19 cellular contexts compared by ENCODE assay signal in the genomic region with DNA sequence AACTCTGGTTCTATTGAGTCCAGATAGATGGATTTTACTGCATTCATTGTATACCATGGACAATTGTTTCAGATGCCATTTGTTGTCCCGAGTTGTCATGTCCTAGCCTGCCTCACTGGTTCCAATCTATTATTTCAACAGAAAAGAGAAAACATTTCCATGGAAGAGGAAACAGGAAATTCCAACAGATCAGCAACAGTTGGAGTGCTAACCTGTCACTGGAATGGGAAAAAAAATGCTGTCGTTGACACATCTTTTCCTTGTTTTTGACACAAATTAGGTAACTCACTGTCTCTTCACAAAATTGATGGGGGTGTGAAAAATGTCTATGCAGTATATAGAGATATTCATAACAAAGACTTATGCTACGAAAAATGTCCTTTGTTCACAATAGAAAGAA.
A peak's percentile ranks its signal among the peaks of the same experiment; 100 is the strongest.
DNase-seq lines count a peak whose midpoint lies in the region; ATAC-seq, FAIRE-seq and TF ChIP-seq lines count a peak whose summit lies in the region.
"Had no signal": no experiment of that assay in that cellular context is flagged by ENCODE, and none has a peak within 500 bp of the region (broad histone marks: within the 10 kb centered on the region; RNA-seq: fewer than 3 reads in every experiment).

No MANE protein-coding gene starts in this region.

- peaks cover 64% of the 10 kb centered on the region for H3K4me1 Mint-ChIP-seq in osteocyte (ENCODE audit: unreplicated experiment)
- H3K4me1 Mint-ChIP-seq in glutamatergic neuron (ENCODE audit: low read depth, unreplicated experiment) = no peaks in the 10 kb centered on the region

- H3K27ac Mint-ChIP-seq in osteocyte (ENCODE audit: unreplicated experiment) (peak overlapping the region; percentile 29), glutamatergic neuron (ENCODE audit: unreplicated experiment) (no peak overlapping the region)
- H3K27ac Mint-ChIP-seq: CD8-positive, alpha-beta T cell had no signal

- no peak overlapping the region for H3K4me3 ChIP-seq in epithelial cell of esophagus (ENCODE audit: low read length)
- H3K4me3 ChIP-seq: BLaER1 treated with 17β-estradiol and CSF1 and Interleukin-3, amounts not matched to agents 10 nM and 100 nM; HAP-1 had no signal

- DNase-seq in H54 (ENCODE audit: insufficient read length, low spot score) (no peak), dermis blood vessel endothelial cell (peak; percentile 60), epithelial cell of esophagus (ENCODE audit: low read depth) (peak; percentile 21), osteocyte (ENCODE audit: extremely low spot score, unreplicated experiment) (no peak), glutamatergic neuron (no peak), D341Med (ENCODE audit: low spot score) (no peak)
- DNase-seq: 8988T; CD8-positive, alpha-beta T cell; COR-L47 had no signal

- no peak for ATAC-seq in HG03025 (IDR thresholded peaks at IDR 0.05; ENCODE audit: low FRiP score, unreplicated experiment)
- no peak for ATAC-seq in GM21360 (IDR thresholded peaks at IDR 0.05; ENCODE audit: unreplicated experiment)
- ATAC-seq: CD8-positive, alpha-beta T cell had no signal

- FAIRE-seq in H54 (lab: Jason Lieb, UNC) = peak; percentile 38
- FAIRE-seq: D721Med, G401.6, GM12892, GM18507, H1, HTR-8/SVneo had no signal

- H3K4me3 Mint-ChIP-seq in osteocyte (ENCODE audit: unreplicated experiment) = no peak overlapping the region
- no peak overlapping the region for H3K4me3 Mint-ChIP-seq in glutamatergic neuron (ENCODE audit: unreplicated experiment)
- H3K4me3 Mint-ChIP-seq: CD8-positive, alpha-beta T cell had no signal

- no peaks in the 10 kb centered on the region for H3K36me3 Mint-ChIP-seq in osteocyte (ENCODE audit: unreplicated experiment)
- H3K36me3 Mint-ChIP-seq in glutamatergic neuron (ENCODE audit: unreplicated experiment) = peaks cover 5% of the 10 kb centered on the region
- H3K36me3 Mint-ChIP-seq: CD8-positive, alpha-beta T cell had no signal

- TF ChIP-seq CTCF in epithelial cell of esophagus (IDR thresholded peaks at IDR 0.05; ENCODE audit: insufficient read depth, low read depth, low read length, missing control alignments) = no peak
- no peak for TF ChIP-seq CTCF in osteocyte (IDR thresholded peaks at IDR 0.05)
- no peak for TF ChIP-seq CTCF in glutamatergic neuron (IDR thresholded peaks at IDR 0.05; ENCODE audit: partially characterized antibody, unreplicated experiment)

- TF ChIP-seq POLR2A in H54 (IDR thresholded peaks at IDR 0.05; ENCODE audit: low read depth, low read length) = no peak

- no peaks in the 10 kb centered on the region for H3K9me3 Mint-ChIP-seq in osteocyte (ENCODE audit: unreplicated experiment)
- peaks cover 2% of the 10 kb centered on the region for H3K9me3 Mint-ChIP-seq in glutamatergic neuron (ENCODE audit: unreplicated experiment)

- H3K27me3 Mint-ChIP-seq in osteocyte (ENCODE audit: unreplicated experiment) (no peaks in the 10 kb centered on the region), glutamatergic neuron (ENCODE audit: unreplicated experiment) (peaks cover 2% of the 10 kb centered on the region)

Comparison
In these comparisons a context has a peak if more than half of its experiments do, and no peak if none do; other contexts are left out.
1. DNase-seq: peak in dermis blood vessel endothelial cell (single experiment) and epithelial cell of esophagus (single experiment); none in H54 (single experiment), osteocyte (single experiment), glutamatergic neuron (single experiment) and D341Med (single experiment).